ENCODE assay signal across 12 cellular contexts in genomic region chr3:45084820-45085816, GRCh38. TPM values are rescaled to one million over a fixed set of nuclear protein-coding genes. Genes with fewer than 3 reads are reported as not detected.
DNase-seq lines count a peak whose midpoint lies in the region; TF ChIP-seq lines count a peak whose summit lies in the region.
"Had no signal": no experiment of that assay in that cellular context is flagged by ENCODE, and none has a peak within 500 bp of the region (broad histone marks: within the 10 kb centered on the region; RNA-seq: fewer than 3 reads in every experiment).

No MANE protein-coding gene starts in this region.

- H3K4me3 ChIP-seq in fibroblast of lung (replicated peaks in 1 of 4; ENCODE audit: control extremely low read depth in 1 of 4, insufficient read depth in 1 of 4, low read depth in 3 of 4, low read length in 4 of 4) (no peak overlapping the region), smooth muscle cell (no peak overlapping the region), Peyer's patch (no peak overlapping the region)
- H3K4me3 ChIP-seq: psoas muscle had no signal

- no peaks in the 10 kb centered on the region for H3F3A ChIP-seq in smooth muscle cell (ENCODE audit: low read depth)

- H3K9ac ChIP-seq in fibroblast of lung (ENCODE audit: insufficient read depth, low read length) (no peak overlapping the region), smooth muscle cell (ENCODE audit: low read depth) (no peak overlapping the region)

- peaks cover 15% of the 10 kb centered on the region for H3K36me3 ChIP-seq in fibroblast of lung (ENCODE audit: control insufficient read depth, insufficient read depth, low read length)
- H3K36me3 ChIP-seq in smooth muscle cell (ENCODE audit: low read depth), result no peaks in the 10 kb centered on the region
- H3K36me3 ChIP-seq in Peyer's patch, result peaks cover 0 to 54% (median 0%) of the 10 kb centered on the region in 3 donors

- H3K27me3 ChIP-seq in fibroblast of lung (ENCODE audit: control insufficient read depth, insufficient read depth, low read length), result no peaks in the 10 kb centered on the region
- H3K27me3 ChIP-seq in smooth muscle cell (ENCODE audit: low read depth), result no peaks in the 10 kb centered on the region
- H3K27me3 ChIP-seq in Peyer's patch, result no peaks in the 10 kb centered on the region

- H3K4me1 ChIP-seq in fibroblast of lung (ENCODE audit: control insufficient read depth, extremely low read depth, insufficient read depth, low read length) (peaks cover 8% of the 10 kb centered on the region), smooth muscle cell (ENCODE audit: low read depth) (no peaks in the 10 kb centered on the region), Peyer's patch (no peaks in the 10 kb centered on the region)
- H3K4me1 ChIP-seq: psoas muscle had no signal

- H4K20me1 ChIP-seq in fibroblast of lung (ENCODE audit: control insufficient read depth, extremely low read depth, insufficient read depth, low read length) (no peaks in the 10 kb centered on the region), smooth muscle cell (ENCODE audit: low read depth) (no peaks in the 10 kb centered on the region)

- CTCF ChIA-PET in GM10248 (lab: Yijun Ruan, JAX), result interaction anchor here (1.1 kb wide), 1 partner anchor 48 kb away, joined by 3 read pairs; no protein-coding TSS in a partner anchor

- TF ChIP-seq POLR2A in Peyer's patch (IDR thresholded peaks at IDR 0.05), result no peak

- DNase-seq in GM04503 (ENCODE audit: low read depth) (peak; percentile 83), RPMI7951 (ENCODE audit: low read depth) (peak; percentile 97), fibroblast of lung (ENCODE audit: low read depth in 2 of 2) (peak; percentile 94 to 98), smooth muscle cell (lab: John Stamatoyannopoulos, UW; ENCODE audit: unreplicated experiment) (no peak), Peyer's patch (no peak), NCI-H1930 (lab: John Stamatoyannopoulos, UW) (no peak), NCI-H128 (lab: John Stamatoyannopoulos, UW; ENCODE audit: unreplicated experiment) (no peak), GM10248 (ENCODE audit: extremely low spot score) (no peak)
- DNase-seq: activated naive CD4-positive, alpha-beta T cell treated with anti-CD3 and anti-CD28 coated beads, Interleukin-2, amount 10 ng/mL, durations not matched to agents 7 days and 5 days; psoas muscle; substantia nigra; T-helper 9 cell had no signal

- H3K27ac ChIP-seq in fibroblast of lung (ENCODE audit: insufficient read depth, low read length), result peak overlapping the region; percentile 68
- peak overlapping the region; percentile 58 for H3K27ac ChIP-seq in smooth muscle cell (ENCODE audit: low read depth)
- no peak overlapping the region for H3K27ac ChIP-seq in Peyer's patch
- H3K27ac ChIP-seq: psoas muscle had no signal

- POLR2A ChIA-PET in GM10248 (lab: Yijun Ruan, JAX), result no interaction called here

- H2AFZ ChIP-seq in fibroblast of lung (ENCODE audit: low read length) (no peak overlapping the region), smooth muscle cell (ENCODE audit: low read depth) (no peak overlapping the region)

- H3K79me2 ChIP-seq in fibroblast of lung (ENCODE audit: control insufficient read depth, insufficient read depth, low read length) (no peaks in the 10 kb centered on the region), smooth muscle cell (ENCODE audit: low read depth) (no peaks in the 10 kb centered on the region)

- H3K4me2 ChIP-seq in fibroblast of lung (ENCODE audit: extremely low read depth, insufficient read depth, low read length) (peak overlapping the region; percentile 41), smooth muscle cell (peak overlapping the region; percentile 22)

- TF ChIP-seq CTCF in fibroblast of lung (conservative IDR thresholded peaks at IDR 0.05 in 1 of 2, IDR thresholded peaks at IDR 0.05 in 1 of 2; ENCODE audit: low read depth in 1 of 2, low read length in 2 of 2) (peak in 1 of 2 donors; percentile 19), smooth muscle cell (IDR thresholded peaks at IDR 0.05; ENCODE audit: borderline replicate concordance, insufficient read depth, poor library complexity, severe bottlenecking) (no peak), Peyer's patch (IDR thresholded peaks at IDR 0.05) (no peak), GM10248 (IDR thresholded peaks at IDR 0.05; ENCODE audit: control extremely low read depth, extremely low read depth, low read depth, missing control alignments) (no peak)

- H3K9me3 ChIP-seq in fibroblast of lung (ENCODE audit: control insufficient read depth, insufficient read depth, low read depth, low read length) (no peaks in the 10 kb centered on the region), smooth muscle cell (replicated peaks; ENCODE audit: low read depth) (no peaks in the 10 kb centered on the region), Peyer's patch (no peaks in the 10 kb centered on the region)
- H3K9me3 ChIP-seq: psoas muscle had no signal

- WGBS in smooth muscle cell (ENCODE audit: low lambda C conversion rate), result 70% methylated on average over 13 of the region's 13 CpGs

RNA-seq across cellular contexts. Expression of gene CLEC3B, which starts 59.0 kb away (rescaled TPM):
- total RNA-seq in RPMI7951 (2014; rRNA removed; shearing (Covaris generic)), result 1.7 and 2.4 TPM in 2 replicates
- total RNA-seq in fibroblast of lung, result 20.0 and 56.3 TPM in 2 replicates
- 49.2 and 87.2 TPM in 2 replicates for polyA plus RNA-seq in fibroblast of lung
- 93.0 and 161 TPM in 2 replicates for polyA plus RNA-seq in fibroblast of lung (2012)
- 15.2 and 32.2 TPM in 2 replicates for polyA minus RNA-seq in fibroblast of lung (ENCODE audit: low replicate concordance)
- total RNA-seq in smooth muscle cell, result not detected in 2 replicates
- 0.58 TPM in 1 of 2 replicates, not detected in the other for polyA plus RNA-seq in smooth muscle cell
- 10 to 100 TPM; 11.6 to 47.9 (median 32.7) TPM for total RNA-seq in Peyer's patch

Comparison
In these comparisons a context has a peak if more than half of its experiments do, and no peak if none do; other contexts are left out.
1. DNase-seq: peak in GM04503 (single experiment), RPMI7951 (single experiment) and fibroblast of lung (2 of 2); none in smooth muscle cell (single experiment), Peyer's patch (0 of 3), NCI-H1930 (0 of 2), NCI-H128 (single experiment) and GM10248 (single experiment).
2. H3K27ac ChIP-seq: peak in fibroblast of lung (single experiment) and smooth muscle cell (single experiment); none in Peyer's patch (0 of 4).